Comparison of ENCODE assay signal across 15 cellular contexts in the genomic region with DNA sequence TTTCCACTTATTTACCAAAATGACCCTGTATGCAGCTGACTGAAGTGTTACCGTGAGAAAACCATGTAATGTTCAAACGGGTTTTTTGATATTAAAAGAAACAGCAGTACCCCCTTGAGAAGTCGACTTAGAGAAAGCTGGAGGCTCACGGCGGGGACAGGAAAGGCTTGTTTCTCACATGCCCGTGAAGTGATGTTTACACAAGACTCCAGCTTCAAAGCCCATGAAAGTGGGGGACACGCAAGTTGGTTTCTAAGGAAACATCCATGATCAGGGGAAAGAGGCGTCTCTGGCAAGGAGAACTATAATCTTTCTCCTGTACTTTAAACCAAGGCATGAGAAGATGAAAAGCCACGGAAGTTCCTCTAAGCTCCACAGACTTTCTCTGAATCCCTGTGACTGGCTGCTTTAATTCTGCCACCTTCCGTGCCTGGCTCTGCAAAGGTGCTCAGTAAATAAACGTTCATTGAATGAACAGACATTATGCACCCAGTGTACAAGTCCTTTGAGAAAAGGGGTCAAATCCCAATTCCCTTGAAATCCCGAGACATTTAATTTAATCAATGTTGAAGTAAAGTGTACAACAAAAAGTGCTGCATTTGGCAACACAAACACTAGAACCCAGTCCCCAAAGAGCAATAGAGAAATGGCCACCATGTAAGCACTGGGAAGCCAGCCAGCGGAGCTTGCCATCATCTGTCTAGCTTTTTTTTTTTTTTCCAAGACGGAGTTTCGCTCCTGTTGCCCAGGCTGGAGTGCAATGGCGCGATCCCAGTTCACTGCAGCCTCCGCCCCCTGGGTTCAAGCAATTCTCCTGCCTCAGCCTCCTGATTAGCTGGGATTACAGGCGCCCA. TPM values are rescaled to one million over a fixed set of nuclear protein-coding genes. Genes with fewer than 3 reads are reported as not detected.
DNase-seq lines count a peak whose midpoint lies in the region; ATAC-seq and TF ChIP-seq lines count a peak whose summit lies in the region.
"Had no signal": no experiment of that assay in that cellular context is flagged by ENCODE, and none has a peak within 500 bp of the region (broad histone marks: within the 10 kb centered on the region; RNA-seq: fewer than 3 reads in every experiment).

No MANE protein-coding gene starts in this region.

- H3K4me1 ChIP-seq in thyroid gland = peaks cover 4 to 11% of the 10 kb centered on the region in 2 donors
- H3K4me1 ChIP-seq: ascending aorta had no signal

- H3K27me3 Mint-ChIP-seq in activated naive CD8-positive, alpha-beta T cell treated with anti-CD3 and anti-CD28 coated beads, Interleukin-2, amount 50 U/mL, for 24 hours = peaks cover 2% of the 10 kb centered on the region
- peaks cover 3% of the 10 kb centered on the region for H3K27me3 Mint-ChIP-seq in activated naive CD8-positive, alpha-beta T cell treated with anti-CD3 and anti-CD28 coated beads for 36 hours
- H3K27me3 Mint-ChIP-seq in stimulated activated naive CD8-positive, alpha-beta T cell treated with anti-CD3 and anti-CD28 coated beads, Interleukin-15, amount 100 ng/mL, for 72 hours = no peaks in the 10 kb centered on the region
- H3K27me3 Mint-ChIP-seq: activated CD8-positive, alpha-beta memory T cell treated with anti-CD3 and anti-CD28 coated beads, Interleukin-2, amount 10 ng/mL, durations not matched to agents 7 days and 5 days had no signal

- peak overlapping the region; percentile 49 for H3K27ac Mint-ChIP-seq in activated naive CD8-positive, alpha-beta T cell treated with anti-CD3 and anti-CD28 coated beads, Interleukin-2, amount 50 U/mL, for 24 hours
- H3K27ac Mint-ChIP-seq in activated naive CD8-positive, alpha-beta T cell treated with anti-CD3 and anti-CD28 coated beads for 36 hours = no peak overlapping the region
- H3K27ac Mint-ChIP-seq in stimulated activated naive CD8-positive, alpha-beta T cell treated with anti-CD3 and anti-CD28 coated beads, Interleukin-15, amount 100 ng/mL, for 72 hours = no peak overlapping the region
- H3K27ac Mint-ChIP-seq: activated CD8-positive, alpha-beta memory T cell treated with anti-CD3 and anti-CD28 coated beads, Interleukin-2, amount 10 ng/mL, durations not matched to agents 7 days and 5 days; immature natural killer cell had no signal

- no peak overlapping the region for H3K4me3 Mint-ChIP-seq in activated naive CD8-positive, alpha-beta T cell treated with anti-CD3 and anti-CD28 coated beads, Interleukin-2, amount 50 U/mL, for 24 hours
- no peak overlapping the region for H3K4me3 Mint-ChIP-seq in activated naive CD8-positive, alpha-beta T cell treated with anti-CD3 and anti-CD28 coated beads for 36 hours
- H3K4me3 Mint-ChIP-seq in stimulated activated naive CD8-positive, alpha-beta T cell treated with anti-CD3 and anti-CD28 coated beads, Interleukin-15, amount 100 ng/mL, for 72 hours = peak overlapping the region in 1 of 2 donors; percentile 11
- H3K4me3 Mint-ChIP-seq: activated CD8-positive, alpha-beta memory T cell treated with anti-CD3 and anti-CD28 coated beads, Interleukin-2, amount 10 ng/mL, durations not matched to agents 7 days and 5 days; immature natural killer cell had no signal

- H3K9me3 Mint-ChIP-seq in activated naive CD8-positive, alpha-beta T cell treated with anti-CD3 and anti-CD28 coated beads, Interleukin-2, amount 50 U/mL, for 24 hours = no peaks in the 10 kb centered on the region
- no peaks in the 10 kb centered on the region for H3K9me3 Mint-ChIP-seq in activated naive CD8-positive, alpha-beta T cell treated with anti-CD3 and anti-CD28 coated beads for 36 hours
- no peaks in the 10 kb centered on the region for H3K9me3 Mint-ChIP-seq in stimulated activated naive CD8-positive, alpha-beta T cell treated with anti-CD3 and anti-CD28 coated beads, Interleukin-15, amount 100 ng/mL, for 72 hours
- H3K9me3 Mint-ChIP-seq: immature natural killer cell had no signal

- H3K4me1 Mint-ChIP-seq in activated naive CD8-positive, alpha-beta T cell treated with anti-CD3 and anti-CD28 coated beads, Interleukin-2, amount 50 U/mL, for 24 hours = peaks cover 3% of the 10 kb centered on the region
- peaks cover 11% of the 10 kb centered on the region for H3K4me1 Mint-ChIP-seq in activated naive CD8-positive, alpha-beta T cell treated with anti-CD3 and anti-CD28 coated beads for 36 hours
- H3K4me1 Mint-ChIP-seq in stimulated activated naive CD8-positive, alpha-beta T cell treated with anti-CD3 and anti-CD28 coated beads, Interleukin-15, amount 100 ng/mL, for 72 hours = peaks cover 6% of the 10 kb centered on the region
- H3K4me1 Mint-ChIP-seq: immature natural killer cell had no signal

- DNase-seq in activated naive CD8-positive, alpha-beta T cell treated with anti-CD3 and anti-CD28 coated beads, Interleukin-2, amount 50 U/mL, for 24 hours = no peak
- no peak for DNase-seq in activated naive CD8-positive, alpha-beta T cell treated with anti-CD3 and anti-CD28 coated beads for 36 hours
- DNase-seq in NCI-H345 treated with DMSO at 0.1 percent for 48 hours (lab: John Stamatoyannopoulos, UW; ENCODE audit: unreplicated experiment) (peak; percentile 41), iris pigment epithelial cell (ENCODE audit: low read depth) (peak; percentile 29), thyroid gland (peak; percentile 24 to 43), mucosa of gallbladder (ENCODE audit: low spot score) (no peak)
- no peak for DNase-seq in stimulated activated naive CD8-positive, alpha-beta T cell treated with anti-CD3 and anti-CD28 coated beads, Interleukin-15, amount 100 ng/mL, for 72 hours
- DNase-seq in activated CD8-positive, alpha-beta memory T cell treated with anti-CD3 and anti-CD28 coated beads, Interleukin-2, amount 50 U/mL, for 48 hours = no peak
- DNase-seq: activated CD4-positive, CD25-positive, alpha-beta regulatory T cell treated with anti-CD3 and anti-CD28 coated beads, Interleukin-2, amount 50 U/mL, for 72 hours; activated CD8-positive, alpha-beta memory T cell treated with anti-CD3 and anti-CD28 coated beads, Interleukin-2, amount 10 ng/mL, durations not matched to agents 7 days and 5 days; immature natural killer cell; retina; T-helper 9 cell had no signal

- H3K9me3 ChIP-seq in thyroid gland = no peaks in the 10 kb centered on the region
- H3K9me3 ChIP-seq: ascending aorta had no signal

- ATAC-seq in activated naive CD8-positive, alpha-beta T cell treated with anti-CD3 and anti-CD28 coated beads, Interleukin-2, amount 50 U/mL, for 24 hours = no peak
- ATAC-seq in stimulated activated naive CD8-positive, alpha-beta T cell treated with anti-CD3 and anti-CD28 coated beads, Interleukin-15, amount 100 ng/mL, for 72 hours = no peak
- ATAC-seq: activated CD8-positive, alpha-beta memory T cell treated with anti-CD3 and anti-CD28 coated beads, Interleukin-2, amount 10 ng/mL, durations not matched to agents 7 days and 5 days had no signal

- intact Hi-C loops in thyroid gland (cut with DNase I) = no loop called here

- H3K4me3 ChIP-seq in thyroid gland (replicated peaks in 1 of 3) = no peak overlapping the region
- H3K4me3 ChIP-seq: ascending aorta, lung had no signal

- TF ChIP-seq POLR2A in thyroid gland (IDR thresholded peaks at IDR 0.05) = no peak

- no peaks in the 10 kb centered on the region for H3K36me3 ChIP-seq in thyroid gland
- H3K36me3 ChIP-seq: ascending aorta had no signal

- no peaks in the 10 kb centered on the region for H3K27me3 ChIP-seq in thyroid gland
- H3K27me3 ChIP-seq: ascending aorta had no signal

- no peak for TF ChIP-seq CTCF in thyroid gland (IDR thresholded peaks at IDR 0.05)

- no peaks in the 10 kb centered on the region for H3K36me3 Mint-ChIP-seq in activated naive CD8-positive, alpha-beta T cell treated with anti-CD3 and anti-CD28 coated beads, Interleukin-2, amount 50 U/mL, for 24 hours (ENCODE audit: low read depth)
- H3K36me3 Mint-ChIP-seq in activated naive CD8-positive, alpha-beta T cell treated with anti-CD3 and anti-CD28 coated beads for 36 hours = no peaks in the 10 kb centered on the region
- H3K36me3 Mint-ChIP-seq: activated CD8-positive, alpha-beta memory T cell treated with anti-CD3 and anti-CD28 coated beads, Interleukin-2, amount 10 ng/mL, durations not matched to agents 7 days and 5 days had no signal

- WGBS in thyroid gland, 2 donors = 26 to 32% methylated on average over 19 of the region's 19 CpGs

- H3K27ac ChIP-seq in thyroid gland = no peak overlapping the region
- H3K27ac ChIP-seq: ascending aorta had no signal

RNA-seq across cellular contexts. Expression of gene AHNAK, which starts 58.7 kb away (rescaled TPM):
- 10 to 100 TPM; 12.3 to 12.5 TPM for total RNA-seq in activated naive CD8-positive, alpha-beta T cell treated with anti-CD3 and anti-CD28 coated beads for 36 hours
- total RNA-seq in thyroid gland (100 to 1,000 TPM; 227 to 400 (median 288) TPM), mucosa of gallbladder (549 TPM)

Comparison
In these comparisons a context has a peak if more than half of its experiments do, and no peak if none do; other contexts are left out.
1. DNase-seq: peak in NCI-H345 treated with DMSO at 0.1 percent for 48 hours (single experiment), iris pigment epithelial cell (single experiment) and thyroid gland (2 of 2); none in activated naive CD8-positive, alpha-beta T cell treated with anti-CD3 and anti-CD28 coated beads, Interleukin-2, amount 50 U/mL, for 24 hours (single experiment), activated naive CD8-positive, alpha-beta T cell treated with anti-CD3 and anti-CD28 coated beads for 36 hours (single experiment), mucosa of gallbladder (single experiment), stimulated activated naive CD8-positive, alpha-beta T cell treated with anti-CD3 and anti-CD28 coated beads, Interleukin-15, amount 100 ng/mL, for 72 hours (0 of 2) and activated CD8-positive, alpha-beta memory T cell treated with anti-CD3 and anti-CD28 coated beads, Interleukin-2, amount 50 U/mL, for 48 hours (single experiment).
2. RNA of gene AHNAK, which starts 58.7 kb away (total RNA-seq): 549 TPM in mucosa of gallbladder (single experiment) and 227 to 400 TPM in thyroid gland; 12.3 to 12.5 TPM in activated naive CD8-positive, alpha-beta T cell treated with anti-CD3 and anti-CD28 coated beads for 36 hours; every median in the first group is over 10 times any median in the second.